Comparison of ENCODE assay signal across 22 cellular contexts in genomic region chr2:122743031-122743675, GRCh38.
DNase-seq lines count a peak whose midpoint lies in the region; ATAC-seq, FAIRE-seq and TF ChIP-seq lines count a peak whose summit lies in the region.
"Had no signal": no experiment of that assay in that cellular context is flagged by ENCODE, and none has a peak within 500 bp of the region (broad histone marks: within the 10 kb centered on the region; RNA-seq: fewer than 3 reads in every experiment).

No MANE protein-coding gene starts in this region.

- H3K18ac ChIP-seq in H1 (ENCODE audit: extremely low read depth, low read length), result peak overlapping the region; percentile 51; the same call in 1 of the 2 replicates

- H2BK20ac ChIP-seq in H1 (ENCODE audit: low read length), result no peak overlapping the region

- no peaks in the 10 kb centered on the region for H3K9me3 ChIP-seq in H1 (ENCODE audit: insufficient read depth in 2 of 2, low read depth in 1 of 2, low read length in 1 of 2)
- H3K9me3 ChIP-seq: BLaER1, Caco-2 had no signal

- TF ChIP-seq POLR2A in H1 (IDR thresholded peaks at IDR 0.05; ENCODE audit: control extremely low read depth in 1 of 2, low read depth in 2 of 2, low read length in 2 of 2), result no peak

- H3K9ac ChIP-seq in H1 (replicated peaks in 1 of 4; ENCODE audit: extremely low read depth in 1 of 4, low read depth in 3 of 4, low read length in 3 of 4), result no peak overlapping the region
- H3K9ac ChIP-seq: BLaER1 had no signal

- CTCF ChIA-PET in H1 (lab: Charles Lee; ENCODE audit: partially characterized antibody), result no interaction called here

- WGBS in H1 (ENCODE audit: extremely low coverage in 1 of 2, insufficient coverage in 1 of 2, insufficient read length in 1 of 2, insufficient replicate concordance in 2 of 2, low coverage in 1 of 2, low lambda C conversion rate in 2 of 2, missing lambda C conversion rate in 1 of 2), 2 experiments, result 96% methylated on average over 2 of the region's 2 CpGs; no CpG with 5 or more reads in 1 of the 2 experiments

- no peaks in the 10 kb centered on the region for H3K27me3 ChIP-seq in H1 (replicated peaks in 1 of 4; ENCODE audit: control insufficient read depth in 3 of 4, extremely low read depth in 1 of 4, insufficient read depth in 3 of 4, low read length in 3 of 4)
- H3K27me3 ChIP-seq: BLaER1 had no signal

- no peak overlapping the region for H4K5ac ChIP-seq in H1 (ENCODE audit: insufficient read length, low read depth, low read length)

- H3K27ac ChIP-seq in H1 (ENCODE audit: low read depth, low read length), result no peak overlapping the region
- H3K27ac ChIP-seq: 22Rv1, BLaER1, C4-2B had no signal

- no peak overlapping the region for H4K8ac ChIP-seq in H1 (ENCODE audit: extremely low read depth, insufficient read depth, low read length)

- DNase-seq in Caki2 (ENCODE audit: low read depth) (peak; percentile 39), RCC 7860 (ENCODE audit: low spot score) (peak; percentile 53), H1 (ENCODE audit: low read depth in 1 of 2, low spot score in 2 of 2) (no peak), renal cortical epithelial cell (ENCODE audit: low read depth) (peak; percentile 24), DMS79 (lab: John Stamatoyannopoulos, UW) (no peak), sciatic nerve (ENCODE audit: low spot score) (no peak)
- DNase-seq: Caco-2; CD4-positive, CD25-positive, alpha-beta regulatory T cell; CD8-positive, alpha-beta T cell; DMS 273 treated with DMSO at 0.1 percent for 48 hours; DMS79 treated with DMSO at 0.1 percent for 48 hours; GF-D8; GOT3; H7; HCEC 1CT had no signal

- H3K79me1 ChIP-seq in H1 (ENCODE audit: low read depth, low read length), result no peaks in the 10 kb centered on the region

- H3K4me3 ChIP-seq in H1 (ENCODE audit: extremely low read depth in 1 of 4, insufficient read depth in 2 of 4, low read depth in 3 of 4, low read length in 4 of 4), result no peak overlapping the region
- H3K4me3 ChIP-seq: BLaER1 had no signal

- no peaks in the 10 kb centered on the region for H3K36me3 ChIP-seq in H1 (ENCODE audit: control insufficient read depth in 2 of 4, insufficient read depth in 4 of 4, low read length in 3 of 4)
- H3K36me3 ChIP-seq: BLaER1 had no signal

- H2BK5ac ChIP-seq in H1 (ENCODE audit: low read depth, low read length), result no peak overlapping the region

- no peaks in the 10 kb centered on the region for H3K79me2 ChIP-seq in H1 (ENCODE audit: control insufficient read depth in 1 of 2, insufficient read depth in 2 of 2, low read length in 2 of 2)

- ATAC-seq in sciatic nerve, result no peak
- ATAC-seq in HG02642 (IDR thresholded peaks at IDR 0.05; ENCODE audit: poor library complexity, unreplicated experiment), result no peak
- ATAC-seq: CD8-positive, alpha-beta T cell had no signal

- POLR2A ChIA-PET in H1 (lab: Charles Lee; ENCODE audit: partially characterized antibody), result no interaction called here

- H2AK5ac ChIP-seq in H1 (ENCODE audit: low read depth, low read length), result no peak overlapping the region

- intact Hi-C loops in sciatic nerve (cut with DNase I), result no loop called here

- peak; percentile 72 for FAIRE-seq in RCC 7860 (lab: Jason Lieb, UNC)
- no peak for FAIRE-seq in H1 (lab: Jason Lieb, UNC)
- FAIRE-seq: A204.1, D721Med, GM18507 had no signal

- no peak overlapping the region for H2BK12ac ChIP-seq in H1 (ENCODE audit: low read depth, low read length)

- H3K23me2 ChIP-seq in H1 (ENCODE audit: low read depth, low read length), result no peaks in the 10 kb centered on the region

- peaks cover 0 to 5% (median 2%) of the 10 kb centered on the region in 4 experiments; a peak in 2 of 7 replicates for H3K4me1 ChIP-seq in H1 (replicated peaks in 1 of 4; ENCODE audit: control insufficient read depth in 3 of 4, insufficient read depth in 4 of 4, low read length in 3 of 4)
- H3K4me1 ChIP-seq: BLaER1, Caco-2 had no signal

- H3K4me2 ChIP-seq in H1 (ENCODE audit: insufficient read depth in 1 of 2, low read depth in 2 of 2, low read length in 2 of 2), result no peak overlapping the region
- H3K4me2 ChIP-seq: BLaER1 had no signal

- TF ChIP-seq RAD21 in H1 (IDR thresholded peaks at IDR 0.05 in 1 of 2, conservative IDR thresholded peaks at IDR 0.05 in 1 of 2; ENCODE audit: low read depth in 2 of 2, low read length in 2 of 2), result no peak

- peak overlapping the region; percentile 17 for H4K91ac ChIP-seq in H1 (replicated peaks; ENCODE audit: insufficient read length, low read length)

- H2BK120ac ChIP-seq in H1 (replicated peaks; ENCODE audit: low read depth, low read length), result no peak overlapping the region

- TF ChIP-seq EP300 in H1 (IDR thresholded peaks at IDR 0.05; ENCODE audit: borderline replicate concordance in 1 of 2, low read depth in 2 of 2, low read length in 2 of 2), result no peak

- H3K23ac ChIP-seq in H1 (ENCODE audit: insufficient read length), result no peak overlapping the region

- H3K14ac ChIP-seq in H1 (ENCODE audit: insufficient read length), result no peak overlapping the region

- TF ChIP-seq CTCF in H1 (IDR thresholded peaks at IDR 0.05; ENCODE audit: control extremely low read depth in 1 of 3, insufficient read depth in 1 of 3, low read depth in 1 of 3, low read length in 3 of 3), result no peak

- no peaks in the 10 kb centered on the region for H4K20me1 ChIP-seq in H1 (replicated peaks in 1 of 2; ENCODE audit: control insufficient read depth in 1 of 2, insufficient read depth in 2 of 2, low read length in 2 of 2)
- H4K20me1 ChIP-seq: BLaER1 had no signal

- in situ Hi-C loops in Caki2 (cut with HindIII; ENCODE audit: low pct_unique_long_range_greater_than_20kb, low sequenced_read_pairs), result no loop called here

- H3K4ac ChIP-seq in H1 (replicated peaks; ENCODE audit: insufficient read length, low read depth, low read length), result no peak overlapping the region

- H2BK15ac ChIP-seq in H1 (ENCODE audit: low read length), result no peak overlapping the region

- H3K56ac ChIP-seq in H1 (replicated peaks; ENCODE audit: insufficient read length, low read depth, low read length), result no peak overlapping the region

- 0 out of 2 replicates have a peak overlapping the region, but pooled peaks have one; percentile 2 for H2AFZ ChIP-seq in H1 (ENCODE audit: low read length)

TF ChIP-seq in H1, 55 proteins besides CTCF, POLR2A, EP300 and RAD21:
- TF ChIP-seq POLR2AphosphoS5 (IDR thresholded peaks at IDR 0.05; ENCODE audit: low read depth, low read length) (no peak), KDM1A (IDR thresholded peaks at IDR 0.05; ENCODE audit: borderline replicate concordance, low read length) (no peak), SIX5 (IDR thresholded peaks at IDR 0.05; ENCODE audit: low read depth, low read length) (no peak), RXRA (IDR thresholded peaks at IDR 0.05; ENCODE audit: insufficient read depth, low read depth, low read length) (no peak), GABPA (IDR thresholded peaks at IDR 0.05; ENCODE audit: borderline replicate concordance, insufficient read depth, low read length) (no peak)

Comparison
In these comparisons a context has a peak if more than half of its experiments do, and no peak if none do; other contexts are left out.
1. DNase-seq: peak in Caki2 (single experiment), RCC 7860 (single experiment) and renal cortical epithelial cell (single experiment); none in H1 (0 of 2), DMS79 (single experiment) and sciatic nerve (single experiment).